In genomic region chr13:75481176-75482069, GRCh38 we compare ENCODE assay signal across 8 cellular contexts. TPM values are rescaled to one million over a fixed set of nuclear protein-coding genes. Genes with fewer than 3 reads are reported as not detected.
DNase-seq lines count a peak whose midpoint lies in the region; ATAC-seq and TF ChIP-seq lines count a peak whose summit lies in the region.

No MANE protein-coding gene starts in this region.

- peaks cover 4% of the 10 kb centered on the region for H3K9me3 Mint-ChIP-seq in stimulated activated naive CD8-positive, alpha-beta T cell treated with anti-CD3 and anti-CD28 coated beads, Interleukin-15, Interleukin-2, amounts not matched to agents 100 ng/mL and 50 ng/mL, for 24 hours

- H3K4me3 ChIP-seq in HL-60 (replicated peaks; ENCODE audit: insufficient read depth, low read length) (peak overlapping the region; percentile 63), colonic mucosa (peak overlapping the region; percentile 84), lower leg skin (ENCODE audit: low read depth, poor library complexity, severe bottlenecking) (peak overlapping the region; percentile 80)

- H3K36me3 ChIP-seq in ES-I3 (ENCODE audit: insufficient read depth, low read length) (no peaks in the 10 kb centered on the region), colonic mucosa (no peaks in the 10 kb centered on the region)

- H3K9ac ChIP-seq in ES-I3 (ENCODE audit: low read depth, low read length) (peak overlapping the region; percentile 85), colonic mucosa (ENCODE audit: low read depth in 2 of 2, low read length in 2 of 2) (peak overlapping the region; percentile 61 to 79)

- peaks cover 65% of the 10 kb centered on the region for H3K27me3 Mint-ChIP-seq in stimulated activated naive CD8-positive, alpha-beta T cell treated with anti-CD3 and anti-CD28 coated beads, Interleukin-15, Interleukin-2, amounts not matched to agents 100 ng/mL and 50 ng/mL, for 24 hours

- 0 to 2% methylated on average over 9 to 47 of the region's 100 CpGs for WGBS in lower leg skin, 2 donors

- H3K27ac ChIP-seq in HL-60 (replicated peaks) (no peak overlapping the region), colonic mucosa (peak overlapping the region; percentile 89)

- TF ChIP-seq POLR2A in lower leg skin (IDR thresholded peaks at IDR 0.05), result no peak

- H3K36me3 Mint-ChIP-seq in stimulated activated naive CD8-positive, alpha-beta T cell treated with anti-CD3 and anti-CD28 coated beads, Interleukin-15, Interleukin-2, amounts not matched to agents 100 ng/mL and 50 ng/mL, for 24 hours (ENCODE audit: low read depth), result no peaks in the 10 kb centered on the region

- DNase-seq in HL-60 (ENCODE audit: low read depth in 1 of 2, low spot score in 1 of 2) (peak in 1 of 2 experiments; percentile 17), T-helper 9 cell (peak; percentile 6), colonic mucosa (peak; percentile 52), lower leg skin (ENCODE audit: low spot score in 2 of 2) (peak; percentile 21 to 88), NOMO-1 treated with dmso at 0.1 percent for 144 hours (lab: John Stamatoyannopoulos, UW; ENCODE audit: unreplicated experiment) (no peak)

- no peak for TF ChIP-seq CTCF in HL-60 (IDR thresholded peaks at IDR 0.05; ENCODE audit: insufficient read depth, low read length)
- no peak for TF ChIP-seq CTCF in colonic mucosa (IDR thresholded peaks at IDR 0.05)
- no peak for TF ChIP-seq CTCF in lower leg skin (IDR thresholded peaks at IDR 0.05)

- H3K4me1 Mint-ChIP-seq in stimulated activated naive CD8-positive, alpha-beta T cell treated with anti-CD3 and anti-CD28 coated beads, Interleukin-15, Interleukin-2, amounts not matched to agents 100 ng/mL and 50 ng/mL, for 24 hours (ENCODE audit: low read depth), result peaks cover 31% of the 10 kb centered on the region

- no peak overlapping the region for H3K27ac Mint-ChIP-seq in stimulated activated naive CD8-positive, alpha-beta T cell treated with anti-CD3 and anti-CD28 coated beads, Interleukin-15, Interleukin-2, amounts not matched to agents 100 ng/mL and 50 ng/mL, for 24 hours

- no peaks in the 10 kb centered on the region for H3K9me3 ChIP-seq in ES-I3 (ENCODE audit: control insufficient read depth, insufficient read depth, low read length)
- no peaks in the 10 kb centered on the region for H3K9me3 ChIP-seq in colonic mucosa

- H3K4me1 ChIP-seq in ES-I3 (ENCODE audit: insufficient read depth, low read length), result peaks cover 23% of the 10 kb centered on the region
- no peaks in the 10 kb centered on the region for H3K4me1 ChIP-seq in colonic mucosa

- H3K4me3 Mint-ChIP-seq in stimulated activated naive CD8-positive, alpha-beta T cell treated with anti-CD3 and anti-CD28 coated beads, Interleukin-15, Interleukin-2, amounts not matched to agents 100 ng/mL and 50 ng/mL, for 24 hours, result peak overlapping the region; percentile 89

- intact Hi-C loops in colonic mucosa (cut with DNase I), result loop anchor here (5.0 kb wide), 2 partner anchors 56 to 109 kb away; partner anchors contain the start of gene COMMD6
- intact Hi-C loops in lower leg skin (cut with DNase I; ENCODE audit: low total_unique reads), result no loop called here

- peak; percentile 28 for ATAC-seq in GM21447 (IDR thresholded peaks at IDR 0.05; ENCODE audit: unreplicated experiment)

- H3K27me3 ChIP-seq in HL-60 (ENCODE audit: insufficient read depth, poor library complexity, severe bottlenecking) (no peaks in the 10 kb centered on the region), colonic mucosa (no peaks in the 10 kb centered on the region)

RNA-seq across cellular contexts. Expression of gene TBC1D4, which starts 0.5 kb away (rescaled TPM):
- total RNA-seq in colonic mucosa, result 10 to 100 TPM; 16.7 to 27.9 TPM
- total RNA-seq in lower leg skin, result 10 to 100 TPM; 38.5 to 53.0 (median 44.1) TPM

RNA-seq across cellular contexts. Expression of gene COMMD6, which starts 56.2 kb away (rescaled TPM):
- total RNA-seq in colonic mucosa (100 to 1,000 TPM; 118 to 157 TPM), lower leg skin (100 to 1,000 TPM in 1 of 4 donors, 10 to 100 TPM in 3; 15.4 to 169 (median 36.7) TPM)
